ENCODE assay signal across 2 cellular contexts in genomic region chr15:25733036-25733855, GRCh38.
TF ChIP-seq lines count a peak whose summit lies in the region.

No MANE protein-coding gene starts in this region.

TF ChIP-seq in WTC11, 78 proteins besides CTCF, POLR2A, EP300 and RAD21:
- TF ChIP-seq ZSCAN18 (CRISPR knock-in tag; IDR thresholded peaks at IDR 0.05): no peak
- TF ChIP-seq ARID4B (CRISPR knock-in tag; IDR thresholded peaks at IDR 0.05; ENCODE audit: borderline replicate concordance): no peak
- no peak for TF ChIP-seq KAT7 (CRISPR knock-in tag; IDR thresholded peaks at IDR 0.05; ENCODE audit: borderline replicate concordance)
- peak; percentile 72; the same call in 1 of the 2 replicates for TF ChIP-seq ZNF263 (CRISPR knock-in tag; IDR thresholded peaks at IDR 0.05; ENCODE audit: low read depth)

TF ChIP-seq in HepG2, 621 proteins besides CTCF, POLR2A, EP300 and RAD21:
- no peak for TF ChIP-seq IRF9 (CRISPR knock-in tag; IDR thresholded peaks at IDR 0.05; ENCODE audit: borderline replicate concordance)
- no peak for TF ChIP-seq KLF16 (CRISPR knock-in tag; IDR thresholded peaks at IDR 0.05)
- TF ChIP-seq ZNF564 (CRISPR knock-in tag; IDR thresholded peaks at IDR 0.05): no peak
- no peak for TF ChIP-seq ZFP91 (CRISPR knock-in tag; IDR thresholded peaks at IDR 0.05; ENCODE audit: borderline replicate concordance)
- TF ChIP-seq ZNF83 (CRISPR knock-in tag; IDR thresholded peaks at IDR 0.05; ENCODE audit: borderline replicate concordance): no peak
- peak; percentile 89 for TF ChIP-seq ZNF263 (CRISPR knock-in tag; IDR thresholded peaks at IDR 0.05)
- TF ChIP-seq ZKSCAN1 (IDR thresholded peaks at IDR 0.05; ENCODE audit: low read length): no peak
- no peak for TF ChIP-seq PHB2 (IDR thresholded peaks at IDR 0.05; ENCODE audit: partially characterized antibody)
TF ChIP-seq in HepG2: peak in this region for 1.
